Comparison of ENCODE assay signal across 8 cellular contexts in the genomic region with DNA sequence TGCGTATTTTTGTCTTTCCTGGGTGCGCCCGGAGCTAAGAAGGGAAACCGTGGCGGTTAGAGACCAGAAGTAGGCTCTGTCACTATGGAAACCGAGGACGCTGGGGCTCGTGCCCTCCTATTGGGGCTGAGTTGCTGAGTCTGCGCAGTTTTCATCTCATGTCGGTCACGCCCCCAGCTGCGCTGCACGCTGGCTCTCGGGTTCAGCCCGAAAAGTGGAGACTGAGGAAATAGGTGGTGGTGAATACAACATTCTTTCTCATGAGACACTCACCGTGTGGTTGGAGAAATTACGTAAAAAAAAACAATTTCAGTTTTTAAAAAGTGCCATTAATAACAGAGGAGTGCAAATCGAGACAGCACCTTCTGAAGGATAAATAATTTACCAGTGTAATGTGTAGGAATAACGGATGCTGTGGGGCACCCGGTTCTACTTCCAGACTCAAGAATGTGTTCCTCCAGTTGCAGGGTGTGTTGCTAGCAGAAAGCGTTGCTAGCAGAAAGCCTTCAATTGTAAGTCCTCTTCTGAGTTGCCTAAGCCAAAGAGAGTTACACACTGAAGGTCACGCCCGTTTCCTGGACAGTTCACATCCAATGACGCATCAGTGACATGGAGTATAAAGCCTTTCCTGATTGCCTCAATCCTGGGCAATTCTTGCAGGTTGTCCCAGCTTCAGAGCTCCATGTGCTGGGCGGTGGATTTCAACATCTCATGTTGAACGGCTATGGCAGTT. TPM values are rescaled to one million over a fixed set of nuclear protein-coding genes. Genes with fewer than 3 reads are reported as not detected.
DNase-seq lines count a peak whose midpoint lies in the region; ATAC-seq and TF ChIP-seq lines count a peak whose summit lies in the region.

No MANE protein-coding gene starts in this region.

- TF ChIP-seq CTCF in GM12875 (IDR thresholded peaks at IDR 0.05; ENCODE audit: borderline replicate concordance, insufficient read depth, low read depth, low read length) = no peak
- no peak for TF ChIP-seq CTCF in prostate gland (IDR thresholded peaks at IDR 0.05)

- no peaks in the 10 kb centered on the region for H3K9me3 ChIP-seq in prostate gland

- ATAC-seq in HG02870 (IDR thresholded peaks at IDR 0.05; ENCODE audit: unreplicated experiment) (peak; percentile 94), left ventricle myocardium superior (peak; percentile 99)

- intact Hi-C loops in left ventricle myocardium superior (cut with micrococcal nuclease) = no loop called here
- intact Hi-C loops in prostate gland (cut with DNase I) = no loop called here

- no peaks in the 10 kb centered on the region for H3K4me1 ChIP-seq in prostate gland (replicated peaks)

- 8% methylated on average over 26 of the region's 26 CpGs for WGBS in prostate gland

- TF ChIP-seq POLR2A in prostate gland (IDR thresholded peaks at IDR 0.05) = no peak

- DNase-seq in NCI-H1436 treated with DMSO at 0.1 percent for 48 hours (lab: John Stamatoyannopoulos, UW) = peak; percentile 48
- DNase-seq in T follicular helper cell (ENCODE audit: low read depth) = peak; percentile 88
- DNase-seq in amniotic epithelial cell (ENCODE audit: low read depth) = peak; percentile 97
- DNase-seq in left ventricle myocardium superior = peak; percentile 93
- DNase-seq in prostate gland (ENCODE audit: low spot score) = peak; percentile 72
- peak; percentile 94 for DNase-seq in ureter (ENCODE audit: low spot score)

- H3K27me3 ChIP-seq in prostate gland (replicated peaks; ENCODE audit: insufficient read depth) = no peaks in the 10 kb centered on the region

- no peak overlapping the region for H3K27ac ChIP-seq in prostate gland

- H3K4me3 ChIP-seq in GM12875 (ENCODE audit: low read depth, low read length) (peak overlapping the region; percentile 32), prostate gland (peak overlapping the region; percentile 28 to 32)

- no peaks in the 10 kb centered on the region for H3K36me3 ChIP-seq in prostate gland

RNA-seq across cellular contexts. Expression of a gene that starts 20.4 kb away (rescaled TPM):
- total RNA-seq in left ventricle myocardium superior = 38.2 TPM
- total RNA-seq in prostate gland = 10 to 100 TPM; 61.9 to 87.4 TPM
- total RNA-seq in ureter = 119 TPM

RNA-seq across cellular contexts. Expression of a gene that starts 26.6 kb away (rescaled TPM):
- total RNA-seq in left ventricle myocardium superior (58.5 TPM), prostate gland (100 to 1,000 TPM in 1 of 2 donors, 10 to 100 TPM in 1; 65.4 to 121 TPM), ureter (91.7 TPM)

RNA-seq across cellular contexts. Expression of a gene that starts 41.6 kb away (rescaled TPM):
- total RNA-seq in left ventricle myocardium superior (not detected), prostate gland (1 to 10 TPM in 1 of 2 donors, under 1 TPM in 1; 0.59 to 4.7 TPM), ureter (0.81 TPM)
